17 cellular contexts compared by ENCODE assay signal in genomic region chr21:42702720-42703119, GRCh38. TPM values are rescaled to one million over a fixed set of nuclear protein-coding genes. Genes with fewer than 3 reads are reported as not detected.
DNase-seq lines count a peak whose midpoint lies in the region; ATAC-seq, FAIRE-seq and TF ChIP-seq lines count a peak whose summit lies in the region.
"Had no signal": no experiment of that assay in that cellular context is flagged by ENCODE, and none has a peak within 500 bp of the region (broad histone marks: within the 10 kb centered on the region; RNA-seq: fewer than 3 reads in every experiment).

No MANE protein-coding gene starts in this region.

- H3K4me3 Mint-ChIP-seq in activated T-helper 17 cell treated with anti-CD3 and anti-CD28 coated beads, Interleukin-2, amount 50 U/mL, for 72 hours, result no peak overlapping the region
- no peak overlapping the region for H3K4me3 Mint-ChIP-seq in nephron progenitor cell
- H3K4me3 Mint-ChIP-seq: B cell; CD4-positive, alpha-beta memory T cell; HFFc6 had no signal

- POLR2A ChIA-PET in HEK293 (lab: Yijun Ruan, JAX), result no interaction called here

- no peak overlapping the region for H3K27ac ChIP-seq in HEK293 (ENCODE audit: extremely low read depth, low read depth, low read length)
- H3K27ac ChIP-seq in heart right ventricle, result no peak overlapping the region
- H3K27ac ChIP-seq: C4-2B, GM23248 had no signal

- FAIRE-seq in GM19239 (lab: Jason Lieb, UNC), result no peak
- FAIRE-seq: A204.1, GM12878, GM18507, HTR-8/SVneo had no signal

- DNase-seq in nephron progenitor cell (no peak), heart right ventricle (no peak), NCI-H69 (lab: John Stamatoyannopoulos, UW) (no peak), GM19239 (ENCODE audit: insufficient read length, low spot score) (no peak)
- DNase-seq: CD4-positive, alpha-beta memory T cell; DMS79; GM23248; HFFc6 had no signal

- no peaks in the 10 kb centered on the region for H3K9me3 Mint-ChIP-seq in activated T-helper 17 cell treated with anti-CD3 and anti-CD28 coated beads, Interleukin-2, amount 50 U/mL, for 72 hours
- H3K9me3 Mint-ChIP-seq in nephron progenitor cell, result peaks cover 27% of the 10 kb centered on the region
- H3K9me3 Mint-ChIP-seq: CD4-positive, alpha-beta memory T cell had no signal

- intact Hi-C loops in heart right ventricle (cut with DNase I), result loop anchor here in 1 of 10 donors (10.0 kb wide), 1 partner anchor 58 kb away; no protein-coding TSS in a partner anchor

- peaks cover 0 to 21% (median 0%) of the 10 kb centered on the region in 7 donors for H3K27me3 ChIP-seq in heart right ventricle

- CTCF ChIA-PET in HEK293 (lab: Yijun Ruan, JAX), result interaction anchor here (0.8 kb wide), 1 partner anchor 115 kb away, joined by 4 read pairs; no protein-coding TSS in a partner anchor

- H3K36me3 ChIP-seq in HEK293 (ENCODE audit: control insufficient read depth in 2 of 2, insufficient read depth in 1 of 2, low read length in 2 of 2) (peaks cover 0 to 10% of the 10 kb centered on the region in 2 experiments; a peak in 2 of 3 replicates), heart right ventricle (peaks cover 0 to 20% (median 0%) of the 10 kb centered on the region in 9 donors)

- ATAC-seq in activated T-helper 17 cell treated with anti-CD3 and anti-CD28 coated beads, Interleukin-2, amount 50 U/mL, for 72 hours (replicated peaks), result no peak
- ATAC-seq in HG02678 (IDR thresholded peaks at IDR 0.05; ENCODE audit: unreplicated experiment) (no peak), heart right ventricle (no peak)
- ATAC-seq: GM12878 had no signal

- H3K9me3 ChIP-seq in HEK293 (ENCODE audit: control insufficient read depth, insufficient read depth, low read depth, low read length), result no peaks in the 10 kb centered on the region
- H3K9me3 ChIP-seq in heart right ventricle, result peaks cover 0 to 17% (median 0%) of the 10 kb centered on the region in 11 donors

- H3K4me1 ChIP-seq in HEK293 (ENCODE audit: control insufficient read depth, insufficient read depth, low read length) (no peaks in the 10 kb centered on the region), heart right ventricle (no peaks in the 10 kb centered on the region)

- TF ChIP-seq CTCF in HEK293 (tag by site-specific recombination; IDR thresholded peaks at IDR 0.05) (no peak), nephron progenitor cell (IDR thresholded peaks at IDR 0.05) (no peak), heart right ventricle (IDR thresholded peaks at IDR 0.05) (no peak)

- whole genome bisulfite sequencing in heart right ventricle, 2 donors, result 92 to 94% methylated on average over 9 of the region's 9 CpGs

- H3K4me1 Mint-ChIP-seq in activated T-helper 17 cell treated with anti-CD3 and anti-CD28 coated beads, Interleukin-2, amount 50 U/mL, for 72 hours, result no peaks in the 10 kb centered on the region
- peaks cover 52% of the 10 kb centered on the region for H3K4me1 Mint-ChIP-seq in nephron progenitor cell
- H3K4me1 Mint-ChIP-seq: B cell had no signal

- no peaks in the 10 kb centered on the region for H3K27me3 Mint-ChIP-seq in activated T-helper 17 cell treated with anti-CD3 and anti-CD28 coated beads, Interleukin-2, amount 50 U/mL, for 72 hours
- H3K27me3 Mint-ChIP-seq in nephron progenitor cell (ENCODE audit: low read depth, poor library complexity), result peaks cover 3% of the 10 kb centered on the region

- H3K36me3 Mint-ChIP-seq in activated T-helper 17 cell treated with anti-CD3 and anti-CD28 coated beads, Interleukin-2, amount 50 U/mL, for 72 hours (ENCODE audit: low read depth), result no peaks in the 10 kb centered on the region
- H3K36me3 Mint-ChIP-seq in nephron progenitor cell (ENCODE audit: low read depth), result peaks cover 62% of the 10 kb centered on the region
- H3K36me3 Mint-ChIP-seq: CD4-positive, alpha-beta memory T cell had no signal

- H3K27ac Mint-ChIP-seq in activated T-helper 17 cell treated with anti-CD3 and anti-CD28 coated beads, Interleukin-2, amount 50 U/mL, for 72 hours, result peak overlapping the region; percentile 12
- H3K27ac Mint-ChIP-seq in nephron progenitor cell, result peak overlapping the region; percentile 86
- H3K27ac Mint-ChIP-seq: B cell, HFFc6 had no signal

- no peak overlapping the region for H3K4me3 ChIP-seq in HEK293 (ENCODE audit: low read depth, low read length)
- H3K4me3 ChIP-seq in heart right ventricle, result no peak overlapping the region
- H3K4me3 ChIP-seq: GM12878, GM23248 had no signal

TF ChIP-seq in HEK293, 187 proteins besides CTCF, POLR2A, EP300 and RAD21:
- TF ChIP-seq MZF1 (tag by site-specific recombination; IDR thresholded peaks at IDR 0.05; ENCODE audit: borderline replicate concordance) (no peak), ATF2 (tag by site-specific recombination; IDR thresholded peaks at IDR 0.05; ENCODE audit: low read depth) (peak; percentile 58; the same call in 1 of the 2 replicates), ZNF280C (tag by site-specific recombination; IDR thresholded peaks at IDR 0.05) (no peak), ZBTB8A (tag by site-specific recombination; IDR thresholded peaks at IDR 0.05) (no peak)

RNA-seq across cellular contexts. Expression of gene PDE9A, which starts 49.3 kb away (rescaled TPM):
- total RNA-seq in activated T-helper 17 cell treated with anti-CD3 and anti-CD28 coated beads, Interleukin-2, amount 50 U/mL, for 72 hours, result 1 to 10 TPM in 1 of 2 donors, under 1 TPM in 1; 0.95 to 6.9 TPM
- total RNA-seq in heart right ventricle, result 1 to 10 TPM; 1.2 to 5.0 (median 1.9) TPM
- polyA plus RNA-seq in heart right ventricle, result 1 to 10 TPM; 4.3 to 7.0 TPM
- total RNA-seq: GM23248, HFFc6 had no signal
- polyA plus RNA-seq: GM23248 had no signal
